Comparison of ENCODE assay signal across 8 cellular contexts in the genomic region with DNA sequence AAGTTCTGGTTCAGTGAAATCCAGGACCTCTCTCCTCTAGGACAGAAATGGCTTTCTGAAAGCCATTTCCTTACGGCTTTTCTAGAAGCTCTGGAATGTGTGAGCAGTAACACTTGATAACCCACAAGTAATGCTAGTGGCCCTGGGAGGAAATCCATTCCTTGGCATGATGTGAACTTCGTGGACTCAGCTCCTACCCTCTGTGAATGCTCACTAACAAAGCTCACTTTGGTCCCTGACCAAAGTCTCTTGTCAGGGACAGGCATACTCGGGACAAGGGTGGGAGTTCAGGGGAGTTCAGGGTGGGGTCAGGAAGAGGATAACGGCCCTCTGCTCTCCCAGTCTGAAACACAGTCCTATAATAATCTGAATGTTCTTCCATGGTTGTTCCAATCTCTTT.
A peak's percentile ranks its signal among the peaks of the same experiment; 100 is the strongest.
DNase-seq lines count a peak whose midpoint lies in the region; ATAC-seq and TF ChIP-seq lines count a peak whose summit lies in the region.
"Not testable (repeated sequence)": the region's sequence is repeated elsewhere in the genome, so short reads cannot be mapped to it uniquely, and the experiment has no call there.

No MANE protein-coding gene starts in this region.

- not testable (repeated sequence) for H3K9me3 ChIP-seq in right lobe of liver

- ATAC-seq in right lobe of liver, result peak; percentile 20 to 64 (median 52)

- 18% methylated on average over 2 of the region's 4 CpGs for WGBS in right lobe of liver (ENCODE audit: insufficient coverage, low coverage, low lambda C conversion rate, missing lambda C conversion rate)

- H3K27me3 ChIP-seq in right lobe of liver, result not testable (repeated sequence)

- H3K27ac ChIP-seq in right lobe of liver, result not testable (repeated sequence)

- H3K4me1 ChIP-seq in right lobe of liver, result not testable (repeated sequence)

- not testable (repeated sequence) for TF ChIP-seq POLR2A in right lobe of liver (IDR thresholded peaks at IDR 0.05)

- intact Hi-C loops in right lobe of liver (cut with DNase I), result not testable (repeated sequence)

- not testable (repeated sequence) for H3K4me3 ChIP-seq in AG10803 (ENCODE audit: low read length); astrocyte of the spinal cord (ENCODE audit: low read depth, low read length); right lobe of liver

- not testable (repeated sequence) for H3K36me3 ChIP-seq in right lobe of liver

- DNase-seq in AG10803 (ENCODE audit: low read depth) (peak; percentile 32), GM04503 (ENCODE audit: low read depth) (peak; percentile 4), RPMI7951 (ENCODE audit: low read depth) (peak; percentile 0), astrocyte of the spinal cord (ENCODE audit: low read depth, low spot score) (peak; percentile 0), fibroblast of peridontal ligament (ENCODE audit: extremely low read depth) (peak; percentile 1), islet precursor cell (peak; percentile 43), renal cortical epithelial cell (ENCODE audit: low read depth) (peak; percentile 48)
- DNase-seq in right lobe of liver, result not testable (repeated sequence)

- in situ Hi-C loops in astrocyte of the spinal cord (cut with HindIII; ENCODE audit: low sequenced_read_pairs), result not testable (repeated sequence)

- not testable (repeated sequence) for TF ChIP-seq CTCF in AG10803 (conservative IDR thresholded peaks at IDR 0.05; ENCODE audit: low read length); astrocyte of the spinal cord (IDR thresholded peaks at IDR 0.05; ENCODE audit: low read depth, low read length); right lobe of liver (IDR thresholded peaks at IDR 0.05)
